Comparison of ENCODE assay signal across 1 cellular context in the genomic region with DNA sequence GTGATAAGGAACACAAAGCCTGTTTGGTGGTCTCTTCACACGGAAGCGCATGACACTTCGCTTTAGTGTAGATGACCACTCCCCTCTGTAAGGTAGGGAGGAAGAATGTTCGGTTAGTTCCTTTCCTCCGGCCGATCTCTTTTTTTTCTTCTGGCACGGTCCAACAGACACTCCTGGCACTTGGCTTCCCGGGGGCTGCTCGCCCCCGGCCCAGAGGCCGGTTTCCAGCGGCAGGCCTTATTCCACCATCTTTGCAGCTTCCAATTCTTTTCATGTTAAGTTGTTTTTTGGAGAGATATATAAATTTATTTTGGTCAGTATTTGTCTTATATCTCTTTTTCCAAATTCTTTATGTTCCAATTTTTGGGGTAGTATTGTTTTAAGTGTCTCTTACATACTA.
TF ChIP-seq lines count a peak whose summit lies in the region.

No MANE protein-coding gene starts in this region.

TF ChIP-seq in GM23338, 12 proteins besides CTCF, POLR2A, EP300 and RAD21 (continued from another document):
- TF ChIP-seq, protein P1, sequence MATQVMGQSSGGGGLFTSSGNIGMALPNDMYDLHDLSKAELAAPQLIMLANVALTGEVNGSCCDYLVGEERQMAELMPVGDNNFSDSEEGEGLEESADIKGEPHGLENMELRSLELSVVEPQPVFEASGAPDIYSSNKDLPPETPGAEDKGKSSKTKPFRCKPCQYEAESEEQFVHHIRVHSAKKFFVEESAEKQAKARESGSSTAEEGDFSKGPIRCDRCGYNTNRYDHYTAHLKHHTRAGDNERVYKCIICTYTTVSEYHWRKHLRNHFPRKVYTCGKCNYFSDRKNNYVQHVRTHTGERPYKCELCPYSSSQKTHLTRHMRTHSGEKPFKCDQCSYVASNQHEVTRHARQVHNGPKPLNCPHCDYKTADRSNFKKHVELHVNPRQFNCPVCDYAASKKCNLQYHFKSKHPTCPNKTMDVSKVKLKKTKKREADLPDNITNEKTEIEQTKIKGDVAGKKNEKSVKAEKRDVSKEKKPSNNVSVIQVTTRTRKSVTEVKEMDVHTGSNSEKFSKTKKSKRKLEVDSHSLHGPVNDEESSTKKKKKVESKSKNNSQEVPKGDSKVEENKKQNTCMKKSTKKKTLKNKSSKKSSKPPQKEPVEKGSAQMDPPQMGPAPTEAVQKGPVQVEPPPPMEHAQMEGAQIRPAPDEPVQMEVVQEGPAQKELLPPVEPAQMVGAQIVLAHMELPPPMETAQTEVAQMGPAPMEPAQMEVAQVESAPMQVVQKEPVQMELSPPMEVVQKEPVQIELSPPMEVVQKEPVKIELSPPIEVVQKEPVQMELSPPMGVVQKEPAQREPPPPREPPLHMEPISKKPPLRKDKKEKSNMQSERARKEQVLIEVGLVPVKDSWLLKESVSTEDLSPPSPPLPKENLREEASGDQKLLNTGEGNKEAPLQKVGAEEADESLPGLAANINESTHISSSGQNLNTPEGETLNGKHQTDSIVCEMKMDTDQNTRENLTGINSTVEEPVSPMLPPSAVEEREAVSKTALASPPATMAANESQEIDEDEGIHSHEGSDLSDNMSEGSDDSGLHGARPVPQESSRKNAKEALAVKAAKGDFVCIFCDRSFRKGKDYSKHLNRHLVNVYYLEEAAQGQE (IDR thresholded peaks at IDR 0.05; ENCODE audit: unreplicated experiment): no peak
- TF ChIP-seq CREB1 (CRISPR knock-in tag; IDR thresholded peaks at IDR 0.05; ENCODE audit: low read depth): no peak
